Comparison of ENCODE assay signal across 9 cellular contexts in the genomic region with DNA sequence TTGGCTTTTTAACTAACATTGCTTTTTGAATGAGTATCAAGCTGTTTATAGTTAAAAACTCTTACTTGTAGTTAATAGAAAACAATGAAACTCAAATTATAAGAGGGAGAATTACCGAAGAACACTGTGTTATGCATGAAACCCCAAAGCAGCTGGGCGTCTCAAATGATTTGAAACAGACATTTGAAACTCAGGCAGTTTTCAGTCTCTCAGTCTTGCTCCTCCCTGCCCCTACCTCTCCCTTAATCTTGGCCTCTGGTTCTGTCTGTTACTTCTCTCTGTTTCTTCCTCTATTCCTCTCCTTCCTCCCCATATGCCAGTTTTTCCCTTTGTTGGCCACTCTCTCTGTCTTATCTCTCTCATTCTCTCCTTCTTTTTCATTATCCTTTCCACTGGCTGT.
"Had no signal": no experiment of that assay in that cellular context is flagged by ENCODE, and none has a peak within 500 bp of the region (broad histone marks: within the 10 kb centered on the region; RNA-seq: fewer than 3 reads in every experiment).

No MANE protein-coding gene starts in this region.

- H3K4me1 ChIP-seq: HAP-1 had no signal

- H3K27ac Mint-ChIP-seq: GM23338, H9, HFFc6 had no signal

- H2AFZ ChIP-seq: GM23248, GM23338 had no signal

- ATAC-seq: GM23338, HCT116 had no signal

- H3K9ac ChIP-seq: GM23248 had no signal

- H3K9me3 Mint-ChIP-seq: GM23338, H9 had no signal

- H3K4me3 ChIP-seq: GM23248, GM23338, HAP-1 had no signal

- DNase-seq: GM23248, GOT3, H7, H9, HCEC 1CT, HFFc6 had no signal

- H3K9me3 ChIP-seq: HAP-1 had no signal

- H3K4me2 ChIP-seq: GM23338 had no signal

- H3K4me1 Mint-ChIP-seq: GM23338, H9 had no signal

- H3K36me3 ChIP-seq: HAP-1 had no signal

- H3K27ac ChIP-seq: GM23248 had no signal

- H3K4me3 Mint-ChIP-seq: GM23338, H9, HFFc6 had no signal
